Comparison of ENCODE assay signal across 23 cellular contexts in genomic region chr5:170606939-170607338, GRCh38.
"Had no signal": no experiment of that assay in that cellular context is flagged by ENCODE, and none has a peak within 500 bp of the region (broad histone marks: within the 10 kb centered on the region; RNA-seq: fewer than 3 reads in every experiment).

No MANE protein-coding gene starts in this region.

- H3K9me3 ChIP-seq: lower lobe of right lung, spleen, tibial artery, vagina had no signal

- H3K4me3 Mint-ChIP-seq: activated naive CD4-positive, alpha-beta T cell treated with anti-CD3 and anti-CD28 coated beads, Interleukin-2, amount 10 ng/mL, durations not matched to agents 7 days and 5 days; activated naive CD8-positive, alpha-beta T cell treated with anti-CD3 and anti-CD28 coated beads, Interleukin-2, amount 50 U/mL, for 24 hours; activated T-cell treated with anti-CD3 and anti-CD28 coated beads, Interleukin-2, amount 50 U/mL, for 4 hours; natural killer cell had no signal

- H3K4me3 ChIP-seq: coronary artery, lower lobe of right lung, spleen, tibial artery, vagina had no signal

- H3K36me3 ChIP-seq: brain microvascular endothelial cell, lower lobe of right lung, spleen, tibial artery, vagina had no signal

- H3K27me3 ChIP-seq: brain microvascular endothelial cell, vagina had no signal

- DNase-seq: activated CD4-positive, alpha-beta T cell treated with anti-CD3 and anti-CD28 coated beads, Interleukin-2, amount 50 U/mL, for 1 hour; activated CD4-positive, CD25-positive, alpha-beta regulatory T cell treated with anti-CD3 and anti-CD28 coated beads, Interleukin-2, amount 50 U/mL, for 72 hours; activated CD8-positive, alpha-beta memory T cell treated with anti-CD3 and anti-CD28 coated beads, Interleukin-2, amount 50 U/mL, for 4 hours; activated effector memory CD4-positive, alpha-beta T cell treated with Interleukin-2 at 50 U/mL for 16 hours; activated naive CD4-positive, alpha-beta T cell treated with anti-CD3 and anti-CD28 coated beads, Interleukin-2, amount 10 ng/mL, durations not matched to agents 7 days and 5 days; activated naive CD8-positive, alpha-beta T cell treated with anti-CD3 and anti-CD28 coated beads, Interleukin-2, amount 50 U/mL, for 24 hours; activated T-cell treated with anti-CD3 and anti-CD28 coated beads, Interleukin-2, amount 50 U/mL, for 4 hours; aorta; brain microvascular endothelial cell; central memory CD4-positive, alpha-beta T cell; erythroblast; foreskin melanocyte; lower lobe of right lung; natural killer cell; spleen; stimulated activated naive CD4-positive, alpha-beta T cell; tibial artery had no signal

- FAIRE-seq: endometrium, keratinocyte had no signal

- H3K36me3 Mint-ChIP-seq: activated naive CD4-positive, alpha-beta T cell treated with anti-CD3 and anti-CD28 coated beads, Interleukin-2, amount 10 ng/mL, durations not matched to agents 7 days and 5 days; natural killer cell had no signal

- H3K27ac Mint-ChIP-seq: activated naive CD4-positive, alpha-beta T cell treated with anti-CD3 and anti-CD28 coated beads, Interleukin-2, amount 10 ng/mL, durations not matched to agents 7 days and 5 days; activated naive CD8-positive, alpha-beta T cell treated with anti-CD3 and anti-CD28 coated beads, Interleukin-2, amount 50 U/mL, for 24 hours; natural killer cell had no signal

- H3K79me2 ChIP-seq: parathyroid adenoma had no signal

- H3K9ac ChIP-seq: parathyroid adenoma had no signal

- ATAC-seq: activated naive CD8-positive, alpha-beta T cell treated with anti-CD3 and anti-CD28 coated beads, Interleukin-2, amount 50 U/mL, for 24 hours; activated T-cell treated with anti-CD3 and anti-CD28 coated beads, Interleukin-2, amount 50 U/mL, for 4 hours; lower lobe of right lung; natural killer cell had no signal

- H3K4me1 ChIP-seq: lower lobe of right lung, parathyroid adenoma, spleen, tibial artery, vagina had no signal

- H3K9me3 Mint-ChIP-seq: activated naive CD4-positive, alpha-beta T cell treated with anti-CD3 and anti-CD28 coated beads, Interleukin-2, amount 10 ng/mL, durations not matched to agents 7 days and 5 days; activated naive CD8-positive, alpha-beta T cell treated with anti-CD3 and anti-CD28 coated beads, Interleukin-2, amount 50 U/mL, for 24 hours; activated T-cell treated with anti-CD3 and anti-CD28 coated beads, Interleukin-2, amount 50 U/mL, for 4 hours; natural killer cell had no signal

- H3K4me1 Mint-ChIP-seq: activated naive CD4-positive, alpha-beta T cell treated with anti-CD3 and anti-CD28 coated beads, Interleukin-2, amount 10 ng/mL, durations not matched to agents 7 days and 5 days; activated naive CD8-positive, alpha-beta T cell treated with anti-CD3 and anti-CD28 coated beads, Interleukin-2, amount 50 U/mL, for 24 hours; natural killer cell had no signal

- H2AFZ ChIP-seq: parathyroid adenoma had no signal

- H3K27ac ChIP-seq: brain microvascular endothelial cell, coronary artery, lower lobe of right lung, parathyroid adenoma, spleen, tibial artery, vagina, VCaP had no signal
